In the genomic region with DNA sequence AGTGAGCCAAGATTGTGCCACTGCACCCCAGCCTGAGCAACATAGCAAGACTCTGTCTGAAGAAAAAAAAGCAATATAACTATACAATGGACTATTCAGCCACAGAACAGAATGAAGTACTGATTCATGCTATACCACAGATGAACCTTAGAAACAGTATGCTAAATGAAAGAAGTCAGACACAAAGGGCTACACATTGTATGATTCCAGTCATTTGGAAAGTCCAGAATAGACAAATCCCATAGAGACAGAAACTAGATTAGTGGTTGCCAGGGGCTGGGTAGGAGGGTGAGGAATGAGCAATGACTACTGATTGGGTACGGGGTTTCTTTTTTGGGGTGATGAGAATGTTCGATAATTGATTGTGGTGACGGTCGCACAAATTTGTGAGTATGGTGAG, we compare ENCODE assay signal across 23 cellular contexts. TPM values are rescaled to one million over a fixed set of nuclear protein-coding genes. Genes with fewer than 3 reads are reported as not detected.
A peak's percentile ranks its signal among the peaks of the same experiment; 100 is the strongest.
DNase-seq lines count a peak whose midpoint lies in the region; ATAC-seq, FAIRE-seq and TF ChIP-seq lines count a peak whose summit lies in the region.
"Had no signal": no experiment of that assay in that cellular context is flagged by ENCODE, and none has a peak within 500 bp of the region (broad histone marks: within the 10 kb centered on the region; RNA-seq: fewer than 3 reads in every experiment).

No MANE protein-coding gene starts in this region.

- H3K27ac Mint-ChIP-seq in activated CD4-positive, alpha-beta memory T cell treated with anti-CD3 and anti-CD28 coated beads for 36 hours: peak overlapping the region; percentile 3
- H3K27ac Mint-ChIP-seq in activated CD4-positive, alpha-beta memory T cell treated with anti-CD3 and anti-CD28 coated beads, Interleukin-2, amount 10 ng/mL, durations not matched to agents 7 days and 5 days: no peak overlapping the region
- peak overlapping the region; percentile 62 for H3K27ac Mint-ChIP-seq in progenitor cell of endocrine pancreas
- H3K27ac Mint-ChIP-seq: activated naive CD8-positive, alpha-beta T cell; natural killer cell treated with Interleukin-12 subunit alpha and Interleukin-12 subunit beta and Interleukin-15 and Interleukin-18, amount 100 ng/mL, for 72 hours had no signal

- no peaks in the 10 kb centered on the region for H3K27me3 Mint-ChIP-seq in activated CD4-positive, alpha-beta memory T cell treated with anti-CD3 and anti-CD28 coated beads for 36 hours
- no peaks in the 10 kb centered on the region for H3K27me3 Mint-ChIP-seq in activated CD4-positive, alpha-beta memory T cell treated with anti-CD3 and anti-CD28 coated beads, Interleukin-2, amount 10 ng/mL, durations not matched to agents 7 days and 5 days
- H3K27me3 Mint-ChIP-seq in progenitor cell of endocrine pancreas: no peaks in the 10 kb centered on the region
- H3K27me3 Mint-ChIP-seq: activated naive CD8-positive, alpha-beta T cell; natural killer cell treated with Interleukin-12 subunit alpha and Interleukin-12 subunit beta and Interleukin-15 and Interleukin-18, amount 100 ng/mL, for 72 hours had no signal

- in situ Hi-C loops in GM12878 (cut with MboI): no loop called here

- H3K4me2 ChIP-seq in GM12878 (ENCODE audit: control insufficient read depth, insufficient read depth): no peak overlapping the region

- no peak overlapping the region for H3K27ac ChIP-seq in GM12878 (ENCODE audit: control insufficient read depth, insufficient read depth)
- H3K27ac ChIP-seq in prostate gland: no peak overlapping the region
- H3K27ac ChIP-seq: C4-2B, esophagus squamous epithelium, Peyer's patch, SJSA1, suprapubic skin, vagina had no signal

- RAD21 ChIA-PET in GM12878 (lab: Charles Lee; ENCODE audit: unreplicated experiment): no interaction called here

- TF ChIP-seq POLR2A in GM12878 (IDR thresholded peaks at IDR 0.05; ENCODE audit: low read depth, low read length) (no peak), prostate gland (IDR thresholded peaks at IDR 0.05) (no peak)

- H3K27me3 ChIP-seq in GM12878 (replicated peaks in 1 of 2; ENCODE audit: control insufficient read depth in 2 of 2, insufficient read depth in 2 of 2, low read length in 1 of 2) (no peaks in the 10 kb centered on the region), prostate gland (replicated peaks; ENCODE audit: insufficient read depth) (no peaks in the 10 kb centered on the region)
- H3K27me3 ChIP-seq: esophagus squamous epithelium, Peyer's patch, SJSA1, suprapubic skin, vagina had no signal

- peak; percentile 74 for ATAC-seq in GM12878
- ATAC-seq: left cardiac atrium had no signal

- no peaks in the 10 kb centered on the region for H3K79me2 ChIP-seq in GM12878 (ENCODE audit: control insufficient read depth, insufficient read depth, low read length)

- H3K4me1 ChIP-seq in GM12878 (ENCODE audit: control insufficient read depth, insufficient read depth, low read length): peaks cover 12% of the 10 kb centered on the region
- H3K4me1 ChIP-seq in prostate gland (replicated peaks): no peaks in the 10 kb centered on the region
- H3K4me1 ChIP-seq: esophagus squamous epithelium, Peyer's patch, SJSA1, suprapubic skin, vagina had no signal

- TF ChIP-seq CTCF in GM12865 (IDR thresholded peaks at IDR 0.05; ENCODE audit: insufficient read depth, low read depth, low read length, missing control alignments) (no peak), GM12878 (IDR thresholded peaks at IDR 0.05 in 2 of 3, conservative IDR thresholded peaks at IDR 0.05 in 1 of 3; ENCODE audit: control insufficient read depth in 2 of 3, extremely low read depth in 1 of 3, insufficient read depth in 1 of 3, low read depth in 3 of 3, low read length in 3 of 3) (no peak), progenitor cell of endocrine pancreas (IDR thresholded peaks at IDR 0.05; ENCODE audit: unreplicated experiment) (no peak), prostate gland (IDR thresholded peaks at IDR 0.05) (no peak)

- POLR2A ChIA-PET in activated CD4-positive, alpha-beta memory T cell treated with anti-CD3 and anti-CD28 coated beads for 36 hours (lab: Charles Lee): no interaction called here
- POLR2A ChIA-PET in activated CD4-positive, alpha-beta memory T cell treated with anti-CD3 and anti-CD28 coated beads, Interleukin-2, amount 10 ng/mL, durations not matched to agents 7 days and 5 days (lab: Charles Lee): interaction anchor here (1.0 kb wide), 1 partner anchor 10 kb away, joined by 4 read pairs; the partner anchor contains the start of gene CFAP70
- POLR2A ChIA-PET in GM12878 (lab: Charles Lee): interaction anchor here (0.6 kb wide), 2 partner anchors 807 to 1780 kb away, joined by 3 to 8 read pairs; no protein-coding TSS in a partner anchor

- H3K36me3 Mint-ChIP-seq in activated CD4-positive, alpha-beta memory T cell treated with anti-CD3 and anti-CD28 coated beads for 36 hours: peaks cover 40% of the 10 kb centered on the region
- peaks cover 50% of the 10 kb centered on the region for H3K36me3 Mint-ChIP-seq in activated CD4-positive, alpha-beta memory T cell treated with anti-CD3 and anti-CD28 coated beads, Interleukin-2, amount 10 ng/mL, durations not matched to agents 7 days and 5 days (ENCODE audit: low read depth)
- H3K36me3 Mint-ChIP-seq in progenitor cell of endocrine pancreas (ENCODE audit: insufficient read depth): peaks cover 25% of the 10 kb centered on the region

- peak; percentile 42 for DNase-seq in activated CD4-positive, alpha-beta memory T cell treated with anti-CD3 and anti-CD28 coated beads for 36 hours
- DNase-seq in activated CD4-positive, alpha-beta memory T cell treated with anti-CD3 and anti-CD28 coated beads, Interleukin-2, amount 10 ng/mL, durations not matched to agents 7 days and 5 days: no peak
- DNase-seq in GM12865 (ENCODE audit: low read depth): peak; percentile 31
- DNase-seq in GM12878 (ENCODE audit: low read depth, low spot score): no peak
- DNase-seq in progenitor cell of endocrine pancreas (ENCODE audit: low spot score, unreplicated experiment): no peak
- no peak for DNase-seq in NCI-H2196 treated with DMSO at 0.1 percent for 48 hours (lab: John Stamatoyannopoulos, UW; ENCODE audit: unreplicated experiment)
- DNase-seq in prostate gland (ENCODE audit: low spot score): no peak
- no peak for DNase-seq in NCI-H774 (lab: John Stamatoyannopoulos, UW)
- DNase-seq: esophagus squamous epithelium, left cardiac atrium, NCI-H1092 treated with DMSO at 0.1 percent for 48 hours, NCI-H2081, NCI-H446, Peyer's patch, small intestine had no signal

- H4K20me1 ChIP-seq in GM12878 (ENCODE audit: control insufficient read depth, insufficient read depth): no peaks in the 10 kb centered on the region

- 75% methylated on average over 4 of the region's 4 CpGs for WGBS in GM12878 (ENCODE audit: insufficient coverage, insufficient replicate concordance, low lambda C conversion rate, missing lambda C conversion rate)
- WGBS in prostate gland: 95% methylated on average over 4 of the region's 4 CpGs

- no peaks in the 10 kb centered on the region for H3K9me3 ChIP-seq in GM12878 (replicated peaks; ENCODE audit: control insufficient read depth, insufficient read depth, low read length)
- no peaks in the 10 kb centered on the region for H3K9me3 ChIP-seq in prostate gland
- H3K9me3 ChIP-seq: esophagus squamous epithelium, Peyer's patch, SJSA1, suprapubic skin, vagina had no signal

- peaks cover 13% of the 10 kb centered on the region for H3K4me1 Mint-ChIP-seq in activated CD4-positive, alpha-beta memory T cell treated with anti-CD3 and anti-CD28 coated beads for 36 hours (ENCODE audit: low read depth)
- H3K4me1 Mint-ChIP-seq in activated CD4-positive, alpha-beta memory T cell treated with anti-CD3 and anti-CD28 coated beads, Interleukin-2, amount 10 ng/mL, durations not matched to agents 7 days and 5 days: peaks cover 14% of the 10 kb centered on the region
- no peaks in the 10 kb centered on the region for H3K4me1 Mint-ChIP-seq in progenitor cell of endocrine pancreas (ENCODE audit: low read depth)

- no peak overlapping the region for H3K9ac ChIP-seq in GM12878 (ENCODE audit: control insufficient read depth, insufficient read depth, low read length)

- H3K4me3 Mint-ChIP-seq in activated CD4-positive, alpha-beta memory T cell treated with anti-CD3 and anti-CD28 coated beads for 36 hours: no peak overlapping the region
- H3K4me3 Mint-ChIP-seq in activated CD4-positive, alpha-beta memory T cell treated with anti-CD3 and anti-CD28 coated beads, Interleukin-2, amount 10 ng/mL, durations not matched to agents 7 days and 5 days: no peak overlapping the region
- H3K4me3 Mint-ChIP-seq in progenitor cell of endocrine pancreas (ENCODE audit: low read depth): no peak overlapping the region
- H3K4me3 Mint-ChIP-seq: activated naive CD8-positive, alpha-beta T cell; natural killer cell treated with Interleukin-12 subunit alpha and Interleukin-12 subunit beta and Interleukin-15 and Interleukin-18, amount 100 ng/mL, for 72 hours had no signal

- SMC1A ChIA-PET in GM12878 (lab: Charles Lee; ENCODE audit: uncharacterized antibody, unreplicated experiment): interaction anchor here (0.6 to 1.2 kb wide), 4 partner anchors 10 to 47 kb away, joined by 3 to 4 read pairs (median 3); partner anchors contain the start of gene CFAP70

- no peak overlapping the region for H2AFZ ChIP-seq in GM12878 (ENCODE audit: control insufficient read depth, low read depth, low read length)

- intact Hi-C loops in activated CD4-positive, alpha-beta memory T cell treated with anti-CD3 and anti-CD28 coated beads for 36 hours (cut with micrococcal nuclease): loop anchor here (1.0 kb wide), 1 partner anchor 10 kb away; the partner anchor contains the start of gene CFAP70
- intact Hi-C loops in GM12878 (cut with micrococcal nuclease; ENCODE audit: unreplicated experiment): no loop called here
- intact Hi-C loops in prostate gland (cut with DNase I): no loop called here

- BruUV-seq in GM12878 (replicated peaks; lab: Mats Ljungman, UMichigan): no TSS peak

- H3K4me3 ChIP-seq in GM12865 (ENCODE audit: low read depth, low read length) (no peak overlapping the region), GM12878 (no peak overlapping the region), prostate gland (no peak overlapping the region)
- H3K4me3 ChIP-seq: esophagus squamous epithelium, Peyer's patch, SJSA1, suprapubic skin, vagina had no signal

- CTCF ChIA-PET in activated CD4-positive, alpha-beta memory T cell treated with anti-CD3 and anti-CD28 coated beads for 36 hours (lab: Charles Lee): no interaction called here
- CTCF ChIA-PET in activated CD4-positive, alpha-beta memory T cell treated with anti-CD3 and anti-CD28 coated beads, Interleukin-2, amount 10 ng/mL, durations not matched to agents 7 days and 5 days (lab: Charles Lee): no interaction called here
- CTCF ChIA-PET in GM12878 (lab: Yijun Ruan, JAX): interaction anchor here (1.1 kb wide), 1 partner anchor 9 kb away, joined by 3 read pairs; the partner anchor contains the start of gene CFAP70

- TF ChIP-seq EP300 in GM12878 (IDR thresholded peaks at IDR 0.05; ENCODE audit: borderline replicate concordance in 1 of 2, control insufficient read depth in 1 of 2, low read depth in 2 of 2, low read length in 2 of 2): no peak

- peaks cover 0 to 2% of the 10 kb centered on the region in 2 experiments; a peak in 1 of 4 replicates for H3K36me3 ChIP-seq in GM12878 (ENCODE audit: control insufficient read depth in 2 of 2, insufficient read depth in 2 of 2, low read length in 1 of 2)
- no peaks in the 10 kb centered on the region for H3K36me3 ChIP-seq in prostate gland

- no peak for FAIRE-seq in GM12878 (lab: Jason Lieb, UNC)
- FAIRE-seq: colon, D721Med, small intestine had no signal

- H3K9me3 Mint-ChIP-seq in activated CD4-positive, alpha-beta memory T cell treated with anti-CD3 and anti-CD28 coated beads for 36 hours: no peaks in the 10 kb centered on the region
- H3K9me3 Mint-ChIP-seq in activated CD4-positive, alpha-beta memory T cell treated with anti-CD3 and anti-CD28 coated beads, Interleukin-2, amount 10 ng/mL, durations not matched to agents 7 days and 5 days: no peaks in the 10 kb centered on the region
- no peaks in the 10 kb centered on the region for H3K9me3 Mint-ChIP-seq in progenitor cell of endocrine pancreas (ENCODE audit: low read depth)
- H3K9me3 Mint-ChIP-seq: natural killer cell treated with Interleukin-12 subunit alpha and Interleukin-12 subunit beta and Interleukin-15 and Interleukin-18, amount 100 ng/mL, for 72 hours had no signal

- TF ChIP-seq RAD21 in GM12878 (IDR thresholded peaks at IDR 0.05; ENCODE audit: insufficient read depth, low read depth, low read length): no peak

RNA-seq across cellular contexts. Expression of gene CFAP70, which starts 9.6 kb away (rescaled TPM):
- total RNA-seq in activated CD4-positive, alpha-beta memory T cell treated with anti-CD3 and anti-CD28 coated beads for 36 hours: under 1 TPM; 0.33 to 0.80 TPM
- under 1 TPM; 0.28 to 0.70 TPM for total RNA-seq in activated CD4-positive, alpha-beta memory T cell treated with anti-CD3 and anti-CD28 coated beads, Interleukin-2, amount 10 ng/mL, durations not matched to agents 7 days and 5 days
- total RNA-seq in GM12878 (2013; cell fraction: nucleolus; rRNA removed): 2.0 and 2.7 TPM in 2 replicates
- total RNA-seq in GM12878 (2014; rRNA removed) (0.34 and 0.38 TPM in 2 replicates), GM12878 (2014; rRNA removed; fragmentation: Illumina TruSeq; extraction: Trizol) (0.36 and 0.46 TPM in 2 replicates), GM12878 (2021) (0.51 and 0.58 TPM in 2 replicates), progenitor cell of endocrine pancreas (5.3 and 5.6 TPM in 2 replicates), prostate gland (10 to 100 TPM in 1 of 2 donors, 1 to 10 TPM in 1; 7.2 to 11.9 TPM)
- polyA plus RNA-seq in GM12878 (2011; ENCODE audit: low read depth): 0.55 TPM
- polyA plus RNA-seq in GM12878 (2011; rRNA removed) (0.72 TPM in 2 replicates), GM12878 (2014; fragmentation: Illumina TruSeq; extraction: Trizol) (0.44 and 0.57 TPM in 2 replicates), GM12878 (2014; fragmentation: Nextera tagmentation; extraction: Ambion mirVana) (under 1 TPM; 0.21 to 0.46 TPM), GM12878 (2014; rRNA removed) (0.58 and 1.1 TPM in 2 replicates), GM12878 (2016; fragmentation: Nextera tagmentation; extraction: Ambion mirVana) (under 1 TPM; 0.32 to 0.37 TPM)
- polyA plus RNA-seq in GM12878 (2011; cell fraction: cytosol; rRNA removed): 0.12 and 0.27 TPM in 2 replicates
- 1.5 and 1.8 TPM in 2 replicates for polyA plus RNA-seq in GM12878 (2011; cell fraction: nucleus; rRNA removed)
- polyA plus RNA-seq in GM12878 (2012): 0.60 and 0.69 TPM in 2 replicates
- 0.21 and 0.22 TPM in 2 replicates for polyA minus RNA-seq in GM12878 (2011; rRNA and poly(A)+ RNA removed)
- 0.27 TPM in 1 of 2 replicates, not detected in the other for polyA minus RNA-seq in GM12878 (2011; cell fraction: cytosol; rRNA and poly(A)+ RNA removed)
- polyA minus RNA-seq in GM12878 (2011; cell fraction: nucleus; rRNA and poly(A)+ RNA removed): 0.57 and 0.60 TPM in 2 replicates

RNA-seq across cellular contexts. Expression of gene ANXA7, which starts 45.6 kb away (rescaled TPM):
- total RNA-seq in activated CD4-positive, alpha-beta memory T cell treated with anti-CD3 and anti-CD28 coated beads for 36 hours: 100 to 1,000 TPM; 138 to 143 TPM
- 100 to 1,000 TPM in 1 of 2 experiments, 10 to 100 TPM in 1; 98.7 to 107 TPM for total RNA-seq in activated CD4-positive, alpha-beta memory T cell treated with anti-CD3 and anti-CD28 coated beads, Interleukin-2, amount 10 ng/mL, durations not matched to agents 7 days and 5 days
- total RNA-seq in GM12878 (2013; cell fraction: nucleolus; rRNA removed): 44.3 and 46.5 TPM in 2 replicates
- total RNA-seq in GM12878 (2014; rRNA removed): 93.8 and 100 TPM in 2 replicates
- total RNA-seq in GM12878 (2014; rRNA removed; fragmentation: Illumina TruSeq; extraction: Trizol): 101 TPM in 2 replicates
- 125 and 128 TPM in 2 replicates for total RNA-seq in GM12878 (2021)
- 48.1 TPM for polyA plus RNA-seq in GM12878 (2011; ENCODE audit: low read depth)
- polyA plus RNA-seq in GM12878 (2011; rRNA removed): 98.7 and 112 TPM in 2 replicates
- polyA plus RNA-seq in GM12878 (2011; cell fraction: cytosol; rRNA removed): 75.3 and 89.2 TPM in 2 replicates
- polyA plus RNA-seq in GM12878 (2011; cell fraction: nucleus; rRNA removed): 72.4 and 75.5 TPM in 2 replicates
- polyA plus RNA-seq in GM12878 (2012): 58.3 and 63.7 TPM in 2 replicates
- polyA plus RNA-seq in GM12878 (2014; fragmentation: Illumina TruSeq; extraction: Trizol): 123 and 131 TPM in 2 replicates
- 10 to 100 TPM; 70.6 to 75.8 TPM for polyA plus RNA-seq in GM12878 (2014; fragmentation: Nextera tagmentation; extraction: Ambion mirVana)
- 95.7 and 113 TPM in 2 replicates for polyA plus RNA-seq in GM12878 (2014; rRNA removed)
- 100 to 1,000 TPM; 177 to 184 TPM for polyA plus RNA-seq in GM12878 (2016; fragmentation: Nextera tagmentation; extraction: Ambion mirVana)
- 75.4 and 87.9 TPM in 2 replicates for polyA minus RNA-seq in GM12878 (2011; rRNA and poly(A)+ RNA removed)
- polyA minus RNA-seq in GM12878 (2011; cell fraction: cytosol; rRNA and poly(A)+ RNA removed): 31.1 and 43.9 TPM in 2 replicates
- polyA minus RNA-seq in GM12878 (2011; cell fraction: nucleus; rRNA and poly(A)+ RNA removed): 21.6 and 28.9 TPM in 2 replicates
- 58.9 and 68.2 TPM in 2 replicates for total RNA-seq in progenitor cell of endocrine pancreas
- 100 to 1,000 TPM in 1 of 2 donors, 10 to 100 TPM in 1; 98.9 to 117 TPM for total RNA-seq in prostate gland

Comparison
In these comparisons a context has a peak if more than half of its experiments do, and no peak if none do; other contexts are left out.
1. DNase-seq: peak in activated CD4-positive, alpha-beta memory T cell treated with anti-CD3 and anti-CD28 coated beads for 36 hours (single experiment) and GM12865 (single experiment); none in activated CD4-positive, alpha-beta memory T cell treated with anti-CD3 and anti-CD28 coated beads, Interleukin-2, amount 10 ng/mL, durations not matched to agents 7 days and 5 days (single experiment), GM12878 (single experiment), progenitor cell of endocrine pancreas (single experiment), NCI-H2196 treated with DMSO at 0.1 percent for 48 hours (single experiment), prostate gland (single experiment) and NCI-H774 (single experiment).